ENCODE assay signal across 1 cellular context in the genomic region with DNA sequence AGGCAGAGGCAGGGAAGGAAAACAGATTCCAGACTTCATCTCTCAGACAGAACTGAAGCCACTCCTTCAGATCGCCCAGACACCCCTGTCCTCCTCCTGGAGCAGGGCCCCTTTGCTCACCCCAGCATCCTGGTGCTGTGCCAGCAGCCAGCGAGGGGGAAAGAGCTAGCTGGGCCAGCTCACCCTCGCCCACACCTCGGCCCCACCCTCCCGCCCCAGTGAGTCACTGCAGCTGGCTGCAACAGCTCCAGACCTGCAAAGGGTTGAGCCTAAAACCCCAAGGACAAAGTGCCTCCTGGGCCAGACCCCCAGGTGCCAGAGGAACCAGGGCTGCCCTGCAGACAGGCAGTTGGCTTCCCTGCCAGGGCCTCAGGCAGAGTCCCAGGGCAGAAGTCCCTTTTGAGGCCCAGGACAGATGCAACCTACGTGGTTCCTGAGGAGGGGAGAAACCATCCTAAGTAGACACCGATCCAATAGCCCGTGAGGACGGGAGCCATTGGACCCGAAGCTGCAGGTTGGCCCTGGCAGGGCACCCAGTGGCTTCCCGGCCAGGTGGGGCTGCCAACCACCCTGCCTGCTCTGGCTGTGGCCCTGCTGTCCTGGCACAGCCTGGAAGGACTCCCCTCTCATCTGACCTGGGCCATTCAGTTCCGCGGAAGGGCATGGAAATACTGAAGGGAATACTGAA.
A peak's percentile ranks its signal among the peaks of the same experiment; 100 is the strongest.
TF ChIP-seq lines count a peak whose summit lies in the region.

No MANE protein-coding gene starts in this region.

TF ChIP-seq in SK-N-SH, 30 proteins besides CTCF, POLR2A, EP300 and RAD21 (continued from another document):
- TF ChIP-seq, protein P1, sequence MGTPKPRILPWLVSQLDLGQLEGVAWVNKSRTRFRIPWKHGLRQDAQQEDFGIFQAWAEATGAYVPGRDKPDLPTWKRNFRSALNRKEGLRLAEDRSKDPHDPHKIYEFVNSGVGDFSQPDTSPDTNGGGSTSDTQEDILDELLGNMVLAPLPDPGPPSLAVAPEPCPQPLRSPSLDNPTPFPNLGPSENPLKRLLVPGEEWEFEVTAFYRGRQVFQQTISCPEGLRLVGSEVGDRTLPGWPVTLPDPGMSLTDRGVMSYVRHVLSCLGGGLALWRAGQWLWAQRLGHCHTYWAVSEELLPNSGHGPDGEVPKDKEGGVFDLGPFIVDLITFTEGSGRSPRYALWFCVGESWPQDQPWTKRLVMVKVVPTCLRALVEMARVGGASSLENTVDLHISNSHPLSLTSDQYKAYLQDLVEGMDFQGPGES (IDR thresholded peaks at IDR 0.05; ENCODE audit: low read depth, low read length): no peak
- TF ChIP-seq FOXM1 (IDR thresholded peaks at IDR 0.05; ENCODE audit: low read depth): no peak
- TF ChIP-seq, protein P2, sequence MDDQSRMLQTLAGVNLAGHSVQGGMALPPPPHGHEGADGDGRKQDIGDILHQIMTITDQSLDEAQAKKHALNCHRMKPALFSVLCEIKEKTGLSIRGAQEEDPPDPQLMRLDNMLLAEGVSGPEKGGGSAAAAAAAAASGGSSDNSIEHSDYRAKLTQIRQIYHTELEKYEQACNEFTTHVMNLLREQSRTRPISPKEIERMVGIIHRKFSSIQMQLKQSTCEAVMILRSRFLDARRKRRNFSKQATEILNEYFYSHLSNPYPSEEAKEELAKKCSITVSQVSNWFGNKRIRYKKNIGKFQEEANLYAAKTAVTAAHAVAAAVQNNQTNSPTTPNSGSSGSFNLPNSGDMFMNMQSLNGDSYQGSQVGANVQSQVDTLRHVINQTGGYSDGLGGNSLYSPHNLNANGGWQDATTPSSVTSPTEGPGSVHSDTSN (IDR thresholded peaks at IDR 0.05): peak; percentile 58
- peak; percentile 72 for TF ChIP-seq TCF12 (IDR thresholded peaks at IDR 0.05)
- TF ChIP-seq RXRA (IDR thresholded peaks at IDR 0.05; ENCODE audit: borderline replicate concordance, low read depth): 0 out of 2 replicates have a peak, but pooled peaks have one; percentile 60
- TF ChIP-seq NFIC (IDR thresholded peaks at IDR 0.05; ENCODE audit: borderline replicate concordance): peak; percentile 87
